ENCODE assay signal across 26 cellular contexts in genomic region chr6:34412054-34412453, GRCh38. TPM values are rescaled to one million over a fixed set of nuclear protein-coding genes. Genes with fewer than 3 reads are reported as not detected.
DNase-seq lines count a peak whose midpoint lies in the region; ATAC-seq and TF ChIP-seq lines count a peak whose summit lies in the region.
"Had no signal": no experiment of that assay in that cellular context is flagged by ENCODE, and none has a peak within 500 bp of the region (broad histone marks: within the 10 kb centered on the region; RNA-seq: fewer than 3 reads in every experiment).

No MANE protein-coding gene starts in this region.

- H3K27ac ChIP-seq in substantia nigra (ENCODE audit: low read depth, low read length, poor library complexity, severe bottlenecking): peak overlapping the region; percentile 79
- H3K27ac ChIP-seq: breast epithelium, hepatocyte, KMS-11, spleen had no signal

- POLR2A ChIA-PET in WTC11 (lab: Charles Lee): no interaction called here

- H3K4me1 Mint-ChIP-seq in WTC11: no peaks in the 10 kb centered on the region
- H3K4me1 Mint-ChIP-seq in memory B cell: peaks cover 7% of the 10 kb centered on the region

- H3K9me3 Mint-ChIP-seq in WTC11 (no peaks in the 10 kb centered on the region), memory B cell (no peaks in the 10 kb centered on the region)
- H3K9me3 Mint-ChIP-seq: activated T-helper 2 cell treated with anti-CD3 and anti-CD28 coated beads, Interferon-gamma antibody, Interleukin-2, Interleukin-4, amounts not matched to agents 10 μg/mL and 5 μg/mL and 100 μg/mL, durations not matched to agents 14 hours and 24 hours and 36 hours; stimulated activated naive CD8-positive, alpha-beta T cell treated with anti-CD3 and anti-CD28 coated beads, Interleukin-15, amount 100 ng/mL, for 72 hours; type B pancreatic cell had no signal

- DNase-seq in WTC11 (ENCODE audit: low spot score) (no peak), cerebellar cortex (ENCODE audit: low spot score) (peak; percentile 25), memory B cell (ENCODE audit: low spot score in 2 of 2) (no peak), substantia nigra (lab: John Stamatoyannopoulos, UW) (peak in 44 of 49 donors; percentile 7 to 83 (median 40)), iPS-NIHi7 (ENCODE audit: extremely low spot score) (no peak), ecto neural progenitor cell (ENCODE audit: low spot score) (no peak)
- DNase-seq: AML-193; Caco-2; dermis blood vessel endothelial cell; DND-41; islet precursor cell; MV-4-11; NCI-H524; retina; spleen; stimulated activated CD4-positive, alpha-beta T cell treated with anti-CD3 and anti-CD28 coated beads, Interleukin-4, amount 100 ng/mL, for 24 hours; stimulated activated naive CD8-positive, alpha-beta T cell treated with anti-CD3 and anti-CD28 coated beads, Interleukin-15, amount 100 ng/mL, for 72 hours had no signal

- no peak for TF ChIP-seq CTCF in WTC11 (IDR thresholded peaks at IDR 0.05)

- ATAC-seq in WTC11 (no peak), memory B cell (ENCODE audit: low read depth) (no peak), HG03280 (IDR thresholded peaks at IDR 0.05; ENCODE audit: unreplicated experiment) (no peak), HG03196 (IDR thresholded peaks at IDR 0.05; ENCODE audit: unreplicated experiment) (no peak)

- peaks cover 27% of the 10 kb centered on the region for H3K36me3 Mint-ChIP-seq in WTC11
- H3K36me3 Mint-ChIP-seq in memory B cell: peaks cover 7% of the 10 kb centered on the region

- CTCF ChIA-PET in WTC11 (lab: Charles Lee): no interaction called here

- H3K4me3 Mint-ChIP-seq in WTC11 (no peak overlapping the region), memory B cell (no peak overlapping the region)
- H3K4me3 Mint-ChIP-seq: activated naive CD8-positive, alpha-beta T cell; stimulated activated naive CD8-positive, alpha-beta T cell treated with anti-CD3 and anti-CD28 coated beads, Interleukin-15, amount 100 ng/mL, for 72 hours; type B pancreatic cell had no signal

- H3K27ac Mint-ChIP-seq in WTC11 (peak overlapping the region; percentile 55; the same call in 1 of the 2 replicates), memory B cell (peak overlapping the region; percentile 21)
- H3K27ac Mint-ChIP-seq: activated T-helper 2 cell treated with anti-CD3 and anti-CD28 coated beads, Interferon-gamma antibody, Interleukin-2, Interleukin-4, amounts not matched to agents 10 μg/mL and 5 μg/mL and 100 μg/mL, durations not matched to agents 14 hours and 24 hours and 36 hours; type B pancreatic cell had no signal

- no peaks in the 10 kb centered on the region for H3K27me3 Mint-ChIP-seq in WTC11 (ENCODE audit: low read depth)
- no peaks in the 10 kb centered on the region for H3K27me3 Mint-ChIP-seq in memory B cell
- H3K27me3 Mint-ChIP-seq: activated naive CD8-positive, alpha-beta T cell; stimulated activated naive CD8-positive, alpha-beta T cell treated with anti-CD3 and anti-CD28 coated beads, Interleukin-15, amount 100 ng/mL, for 72 hours; type B pancreatic cell had no signal

TF ChIP-seq in WTC11, 78 proteins besides CTCF, POLR2A, EP300 and RAD21:
- TF ChIP-seq CBFB (CRISPR knock-in tag; IDR thresholded peaks at IDR 0.05; ENCODE audit: low read depth) (no peak), FOXP4 (CRISPR knock-in tag; IDR thresholded peaks at IDR 0.05) (no peak), JUN (CRISPR knock-in tag; IDR thresholded peaks at IDR 0.05) (no peak), MLX (CRISPR knock-in tag; IDR thresholded peaks at IDR 0.05) (no peak), ZNF138 (CRISPR knock-in tag; conservative IDR thresholded peaks at IDR 0.05) (no peak), ZNF232 (CRISPR knock-in tag; IDR thresholded peaks at IDR 0.05) (no peak), MXD4 (CRISPR knock-in tag; IDR thresholded peaks at IDR 0.05; ENCODE audit: borderline replicate concordance) (no peak), TEAD4 (CRISPR knock-in tag; IDR thresholded peaks at IDR 0.05) (no peak), ZBTB21 (CRISPR knock-in tag; IDR thresholded peaks at IDR 0.05; ENCODE audit: borderline replicate concordance) (no peak), NFYB (CRISPR knock-in tag; conservative IDR thresholded peaks at IDR 0.05; ENCODE audit: low read depth) (no peak)

RNA-seq across cellular contexts. Expression of gene RPS10, which starts 13.8 kb away (rescaled TPM):
- 2,184 to 2,437 TPM (median 2,411 TPM) in 3 replicates for total RNA-seq in WTC11 (2021)

RNA-seq across cellular contexts. Expression of gene NUDT3, which starts 19.6 kb away (rescaled TPM):
- total RNA-seq in WTC11 (2021): 24.6 to 30.0 TPM (median 24.8 TPM) in 3 replicates

RNA-seq across cellular contexts. Expression of gene PACSIN1, which starts 53.8 kb away (rescaled TPM):
- 10.6 to 12.6 TPM (median 10.7 TPM) in 3 replicates for total RNA-seq in WTC11 (2021)
- total RNA-seq: activated T-helper 2 cell treated with anti-CD3 and anti-CD28 coated beads, Interferon-gamma antibody, Interleukin-2, Interleukin-4, amounts not matched to agents 10 μg/mL and 5 μg/mL and 100 μg/mL, durations not matched to agents 14 hours and 24 hours and 36 hours; dermis blood vessel endothelial cell; HT1080 had no signal

Comparison
In these comparisons a context has a peak if more than half of its experiments do, and no peak if none do; other contexts are left out.
1. DNase-seq: peak in cerebellar cortex (single experiment) and substantia nigra (44 of 49); none in WTC11 (single experiment), memory B cell (0 of 2), iPS-NIHi7 (single experiment) and ecto neural progenitor cell (single experiment).